Comparison of ENCODE assay signal across 27 cellular contexts in genomic region chr4:122178961-122179360, GRCh38. TPM values are rescaled to one million over a fixed set of nuclear protein-coding genes. Genes with fewer than 3 reads are reported as not detected.
DNase-seq lines count a peak whose midpoint lies in the region.
"Had no signal": no experiment of that assay in that cellular context is flagged by ENCODE, and none has a peak within 500 bp of the region (broad histone marks: within the 10 kb centered on the region; RNA-seq: fewer than 3 reads in every experiment).

No MANE protein-coding gene starts in this region.

- no peak overlapping the region for H3K9ac ChIP-seq in trophoblast cell (ENCODE audit: low read length)
- H3K9ac ChIP-seq: BLaER1; BLaER1 treated with 17β-estradiol and CSF1 and Interleukin-3, amounts not matched to agents 10 nM and 100 nM had no signal

- H3K4me2 ChIP-seq in trophoblast cell (ENCODE audit: low read length) = no peak overlapping the region
- H3K4me2 ChIP-seq: A549; BLaER1; BLaER1 treated with 17β-estradiol and CSF1 and Interleukin-3, amounts not matched to agents 10 nM and 100 nM had no signal

- no peaks in the 10 kb centered on the region for H3K79me1 ChIP-seq in trophoblast cell (ENCODE audit: low read length)

- H2AK5ac ChIP-seq in trophoblast cell (ENCODE audit: low read length) = no peak overlapping the region

- WGBS in trophoblast cell (ENCODE audit: extremely low coverage, insufficient coverage, insufficient read length) = no CpG with 5 or more reads among the region's 1 CpG

- H2BK12ac ChIP-seq in trophoblast cell (ENCODE audit: low read length) = no peak overlapping the region

- H2BK5ac ChIP-seq in trophoblast cell (ENCODE audit: low read depth, low read length, poor library complexity) = no peak overlapping the region

- H2AFZ ChIP-seq in trophoblast cell (ENCODE audit: insufficient read depth, low read length, poor library complexity) = no peak overlapping the region

- no peak overlapping the region for H4K12ac ChIP-seq in trophoblast cell (ENCODE audit: low read depth, low read length)

- no peak overlapping the region for H3K27ac ChIP-seq in trophoblast cell (ENCODE audit: low read depth, low read length)
- H3K27ac ChIP-seq: 22Rv1; A549; BLaER1; BLaER1 treated with 17β-estradiol and CSF1 and Interleukin-3, amounts not matched to agents 10 nM and 100 nM; C4-2B had no signal

- peaks cover 3 to 10% of the 10 kb centered on the region in 2 experiments for H3K36me3 ChIP-seq in trophoblast cell (ENCODE audit: control insufficient read depth in 1 of 2, insufficient read depth in 2 of 2, low read length in 2 of 2)
- H3K36me3 ChIP-seq: BE2C had no signal

- no peaks in the 10 kb centered on the region for H3K9me3 ChIP-seq in trophoblast cell (ENCODE audit: insufficient read depth, low read depth, low read length)
- H3K9me3 ChIP-seq: A549; BE2C; BLaER1; BLaER1 treated with 17β-estradiol and CSF1 and Interleukin-3, amounts not matched to agents 10 nM and 100 nM had no signal

- H3K4me3 ChIP-seq in trophoblast cell (ENCODE audit: low read depth, low read length) = no peak overlapping the region
- H3K4me3 ChIP-seq: A549; BLaER1; BLaER1 treated with 17β-estradiol and CSF1 and Interleukin-3, amounts not matched to agents 10 nM and 100 nM had no signal

- no peaks in the 10 kb centered on the region for H3K27me3 ChIP-seq in trophoblast cell (ENCODE audit: insufficient read depth, low read length)
- H3K27me3 ChIP-seq: BE2C; BLaER1; BLaER1 treated with 17β-estradiol and CSF1 and Interleukin-3, amounts not matched to agents 10 nM and 100 nM had no signal

- H3K23ac ChIP-seq in trophoblast cell (ENCODE audit: low read length) = no peak overlapping the region

- H3K4ac ChIP-seq in trophoblast cell (ENCODE audit: low read depth, low read length) = no peak overlapping the region

- H2BK120ac ChIP-seq in trophoblast cell (ENCODE audit: insufficient read depth, low read length, poor library complexity) = no peak overlapping the region

- DNase-seq in trophoblast cell (peak; percentile 71 to 84), NCI-H2227 treated with DMSO at 0.1 percent for 48 hours (lab: John Stamatoyannopoulos, UW) (no peak)
- DNase-seq: 8988T; ACHN; AML-193; BE2C; C1 segment of cervical spinal cord; Caco-2; Calu3; CD4-positive, alpha-beta memory T cell; CD4-positive, alpha-beta T cell; CD4-positive, CD25-positive, alpha-beta regulatory T cell; CD8-positive, alpha-beta memory T cell; CD8-positive, alpha-beta T cell; COR-L47; DMS 273 treated with DMSO at 0.1 percent for 48 hours; DMS153; DMS53; DMS79; DMS79 treated with DMSO at 0.1 percent for 48 hours; DND-41; EL had no signal

- no peak overlapping the region for H3K14ac ChIP-seq in trophoblast cell (ENCODE audit: low read length)

- H4K8ac ChIP-seq in trophoblast cell (ENCODE audit: low read depth, low read length) = no peak overlapping the region

- no peaks in the 10 kb centered on the region for H3K79me2 ChIP-seq in trophoblast cell (ENCODE audit: control insufficient read depth, insufficient read depth, low read length, poor library complexity)

- no peak overlapping the region for H4K91ac ChIP-seq in trophoblast cell (ENCODE audit: low read depth, low read length)

- H3K4me1 ChIP-seq in trophoblast cell (ENCODE audit: control insufficient read depth in 1 of 2, insufficient read depth in 2 of 2, low read length in 2 of 2) = no peaks in the 10 kb centered on the region
- H3K4me1 ChIP-seq: A549; BE2C; BLaER1; BLaER1 treated with 17β-estradiol and CSF1 and Interleukin-3, amounts not matched to agents 10 nM and 100 nM; Caco-2 had no signal

- H3K18ac ChIP-seq in trophoblast cell (ENCODE audit: low read length) = no peak overlapping the region

RNA-seq across cellular contexts. Expression of gene BLTP1, which starts 26.8 kb away (rescaled TPM):
- 16.8 and 18.5 TPM in 2 replicates for polyA plus RNA-seq in trophoblast cell (2013)
